ENCODE assay signal across 24 cellular contexts in genomic region chr10:132901351-132901750, GRCh38. TPM values are rescaled to one million over a fixed set of nuclear protein-coding genes. Genes with fewer than 3 reads are reported as not detected.
"Had no signal": no experiment of that assay in that cellular context is flagged by ENCODE, and none has a peak within 500 bp of the region (broad histone marks: within the 10 kb centered on the region; RNA-seq: fewer than 3 reads in every experiment).

No MANE protein-coding gene starts in this region.

- H3K4me3 Mint-ChIP-seq: IgD-negative memory B cell had no signal

- H3K4me1 ChIP-seq: SJSA1 had no signal

- H3K4me2 ChIP-seq: KMS-11 had no signal

- H3K36me3 Mint-ChIP-seq: IgD-negative memory B cell had no signal

- H3K9ac ChIP-seq: KMS-11 had no signal

- FAIRE-seq: HTR-8/SVneo, K562, RCC 7860 had no signal

- H3K9me3 ChIP-seq: SJSA1 had no signal

- ATAC-seq: K562 had no signal

- H3K4me3 ChIP-seq: K562, SJSA1, SK-N-MC had no signal

- H3K27ac ChIP-seq: HL-60, KMS-11, SJSA1, SK-N-MC had no signal

- DNase-seq: NCI-H1092, NCI-H1105 treated with DMSO at 0.1 percent for 48 hours, NCI-H1417 treated with DMSO at 0.1 percent for 48 hours, NCI-H146, NCI-H1694 treated with DMSO at 0.1 percent for 48 hours, NCI-H1930, NCI-H2081, NCI-H2107, NCI-H2227 treated with DMSO at 0.1 percent for 48 hours, NCI-H510A, NCI-H524 treated with DMSO at 0.1 percent for 48 hours, NCI-H69, NCI-H774, RPMI8226, SIG-M5 had no signal

- H3K36me3 ChIP-seq: SJSA1 had no signal

RNA-seq across cellular contexts. Expression of gene CFAP46, which starts 41.0 kb away (rescaled TPM):
- total RNA-seq: K562, LHCN-M2 had no signal
- polyA plus RNA-seq: IgD-negative memory B cell, K562 had no signal
